17 cellular contexts compared by ENCODE assay signal in the genomic region with DNA sequence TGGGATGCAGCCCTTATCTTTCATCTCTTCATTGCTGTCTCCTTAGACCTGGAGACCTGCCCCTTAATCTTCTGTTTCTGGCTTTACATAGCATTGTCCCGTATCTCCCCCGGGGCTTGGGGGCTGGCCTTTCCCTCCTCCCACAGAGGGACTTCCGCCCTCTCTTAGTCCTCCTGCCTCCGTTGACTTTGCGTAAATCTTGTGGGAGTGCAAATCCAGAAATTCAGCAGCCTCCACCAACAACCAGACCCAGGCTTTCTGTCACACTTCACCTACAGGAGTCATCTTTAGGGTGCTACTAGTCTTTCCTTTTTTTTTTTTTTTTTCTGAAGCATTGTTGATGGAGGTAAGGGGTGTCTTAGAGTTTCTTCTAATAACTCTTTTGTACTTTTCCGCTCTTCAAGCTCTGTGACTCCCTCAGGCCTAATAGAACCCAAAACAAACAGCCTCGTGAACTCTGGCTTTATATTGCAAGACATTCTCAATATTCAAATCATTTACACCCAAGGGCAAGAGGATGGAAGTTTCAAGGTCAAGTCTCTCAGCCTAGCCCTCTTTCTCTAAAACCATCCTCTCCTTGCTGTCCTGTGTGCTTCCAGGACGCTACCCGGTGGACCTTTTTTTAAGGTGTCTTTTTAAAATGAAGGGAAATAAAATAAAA.
DNase-seq lines count a peak whose midpoint lies in the region; ATAC-seq, FAIRE-seq and TF ChIP-seq lines count a peak whose summit lies in the region.
"Had no signal": no experiment of that assay in that cellular context is flagged by ENCODE, and none has a peak within 500 bp of the region (broad histone marks: within the 10 kb centered on the region; RNA-seq: fewer than 3 reads in every experiment).

No MANE protein-coding gene starts in this region.

- H3K36me3 ChIP-seq in HepG2 (replicated peaks in 1 of 2; ENCODE audit: control insufficient read depth in 1 of 2, insufficient read depth in 2 of 2, low read length in 2 of 2) (peaks cover 22 to 24% of the 10 kb centered on the region in 2 experiments; a peak in 4 of 5 replicates), right lobe of liver (peaks cover 0 to 11% (median 9%) of the 10 kb centered on the region in 4 donors), endodermal cell (ENCODE audit: control insufficient read depth, insufficient read depth, low read length) (peaks cover 28% of the 10 kb centered on the region)

- TF ChIP-seq RAD21 in HepG2 (CRISPR knock-in tag; IDR thresholded peaks at IDR 0.05): no peak

- 79% methylated on average over 9 of the region's 9 CpGs for WGBS in HepG2 (ENCODE audit: low lambda C conversion rate)
- WGBS in right lobe of liver (ENCODE audit: insufficient coverage, low coverage, low lambda C conversion rate, missing lambda C conversion rate): 48% methylated on average over 9 of the region's 9 CpGs
- WGBS in endodermal cell (ENCODE audit: insufficient coverage in 1 of 2, insufficient read length in 1 of 2), 2 experiments: 7 to 32% methylated on average over 3 to 9 of the region's 9 CpGs

- H3K4me1 ChIP-seq in HepG2 (ENCODE audit: insufficient read depth, low read length) (peaks cover 55% of the 10 kb centered on the region), right lobe of liver (peaks cover 0 to 55% (median 21%) of the 10 kb centered on the region in 4 donors), endodermal cell (ENCODE audit: control insufficient read depth, insufficient read depth, low read length) (peaks cover 15% of the 10 kb centered on the region)

- H4K20me1 ChIP-seq in HepG2 (ENCODE audit: insufficient read depth, low read length): peaks cover 27% of the 10 kb centered on the region

- TF ChIP-seq EP300 in HepG2 (IDR thresholded peaks at IDR 0.05; ENCODE audit: low read depth in 2 of 2, low read length in 2 of 2): no peak
- TF ChIP-seq EP300 in HepG2 (CRISPR knock-in tag; IDR thresholded peaks at IDR 0.05; ENCODE audit: borderline replicate concordance): no peak

- H3K4me3 Mint-ChIP-seq in endodermal cell: peak overlapping the region; percentile 41
- peak overlapping the region in 1 of 3 experiments; percentile 14 for H3K4me3 Mint-ChIP-seq in nephron
- H3K4me3 Mint-ChIP-seq: activated CD4-positive, alpha-beta memory T cell treated with anti-CD3 and anti-CD28 coated beads, Interleukin-2, amount 10 ng/mL, durations not matched to agents 7 days and 5 days had no signal

- TF ChIP-seq CTCF in HepG2 (CRISPR knock-in tag; IDR thresholded peaks at IDR 0.05) (no peak), right lobe of liver (IDR thresholded peaks at IDR 0.05) (no peak), endodermal cell (conservative IDR thresholded peaks at IDR 0.05) (no peak), nephron (IDR thresholded peaks at IDR 0.05; ENCODE audit: unreplicated experiment in 3 of 3) (no peak)

- H3K27ac Mint-ChIP-seq in endodermal cell: peak overlapping the region; percentile 67
- peak overlapping the region; percentile 10 to 51 (median 35) for H3K27ac Mint-ChIP-seq in nephron
- H3K27ac Mint-ChIP-seq: activated CD4-positive, alpha-beta memory T cell treated with anti-CD3 and anti-CD28 coated beads, Interleukin-2, amount 10 ng/mL, durations not matched to agents 7 days and 5 days had no signal

- no peak overlapping the region for H3K9ac ChIP-seq in HepG2 (ENCODE audit: insufficient read depth, low read depth, low read length)
- no peak overlapping the region for H3K9ac ChIP-seq in endodermal cell (ENCODE audit: extremely low read depth, low read length, poor library complexity, severe bottlenecking)

- peak; percentile 64 for FAIRE-seq in HepG2 (lab: Jason Lieb, UNC)

- H3K9me3 Mint-ChIP-seq in endodermal cell (no peaks in the 10 kb centered on the region), nephron (no peaks in the 10 kb centered on the region)
- H3K9me3 Mint-ChIP-seq: activated CD4-positive, alpha-beta memory T cell treated with anti-CD3 and anti-CD28 coated beads, Interleukin-2, amount 10 ng/mL, durations not matched to agents 7 days and 5 days had no signal

- H3K4me2 ChIP-seq in HepG2 (ENCODE audit: low read depth, low read length): no peak overlapping the region

- CTCF ChIA-PET in HepG2 (lab: Yijun Ruan, JAX; ENCODE audit: low intra/inter-chr PET ratio, low total read pairs): no interaction called here

- peaks cover 87% of the 10 kb centered on the region for H3K79me2 ChIP-seq in HepG2 (ENCODE audit: insufficient read depth, low read length)

- H3K4me3 ChIP-seq in HepG2 (replicated peaks in 1 of 3; ENCODE audit: insufficient read depth in 1 of 3, low read depth in 2 of 3, low read length in 3 of 3) (no peak overlapping the region), right lobe of liver (no peak overlapping the region), endodermal cell (ENCODE audit: low read length) (peak overlapping the region; percentile 67)
- H3K4me3 ChIP-seq: tibial nerve had no signal

- H3K9me3 ChIP-seq in HepG2 (ENCODE audit: low read length): no peaks in the 10 kb centered on the region
- no peaks in the 10 kb centered on the region for H3K9me3 ChIP-seq in right lobe of liver
- no peaks in the 10 kb centered on the region for H3K9me3 ChIP-seq in endodermal cell (ENCODE audit: control insufficient read depth, low read length)
- H3K9me3 ChIP-seq: tibial nerve had no signal

- H3K27me3 ChIP-seq in HepG2 (ENCODE audit: control insufficient read depth in 1 of 2, insufficient read depth in 2 of 2, low read length in 2 of 2) (no peaks in the 10 kb centered on the region), right lobe of liver (no peaks in the 10 kb centered on the region), endodermal cell (ENCODE audit: control insufficient read depth, insufficient read depth, low read length, poor library complexity, severe bottlenecking) (no peaks in the 10 kb centered on the region)
- H3K27me3 ChIP-seq: tibial nerve had no signal

- peak overlapping the region; percentile 28 for H3K27ac ChIP-seq in HepG2 (ENCODE audit: extremely low read length, insufficient read depth, low read length)
- H3K27ac ChIP-seq in right lobe of liver: peak overlapping the region in 1 of 3 donors; percentile 27
- no peak overlapping the region for H3K27ac ChIP-seq in endodermal cell (ENCODE audit: low read depth, low read length)

- in situ Hi-C loops in HepG2 (cut with HindIII; ENCODE audit: extremely low pct_ligation_motif_present, low pct_unique_long_range_greater_than_20kb): no loop called here

- H3K27me3 Mint-ChIP-seq in endodermal cell (ENCODE audit: insufficient read depth): no peaks in the 10 kb centered on the region
- no peaks in the 10 kb centered on the region for H3K27me3 Mint-ChIP-seq in nephron (ENCODE audit: low read depth)
- H3K27me3 Mint-ChIP-seq: activated CD4-positive, alpha-beta memory T cell treated with anti-CD3 and anti-CD28 coated beads, Interleukin-2, amount 10 ng/mL, durations not matched to agents 7 days and 5 days had no signal

- H3K4me1 Mint-ChIP-seq in endodermal cell (peaks cover 56% of the 10 kb centered on the region), nephron (peaks cover 54% of the 10 kb centered on the region)

- intact Hi-C loops in HepG2 (cut with micrococcal nuclease; ENCODE audit: unreplicated experiment): no loop called here
- intact Hi-C loops in right lobe of liver (cut with DNase I): no loop called here

- POLR2A ChIA-PET in HepG2 (lab: Yijun Ruan, JAX): no interaction called here

- DNase-seq in HepG2 (ENCODE audit: low spot score): no peak
- no peak for DNase-seq in right lobe of liver
- DNase-seq in endodermal cell: peak; percentile 85
- no peak for DNase-seq in DMS114 treated with DMSO at 0.1 percent for 48 hours (lab: John Stamatoyannopoulos, UW; ENCODE audit: unreplicated experiment)
- DNase-seq in SKM-1 (lab: John Stamatoyannopoulos, UW; ENCODE audit: unreplicated experiment): no peak
- DNase-seq: activated CD4-positive, alpha-beta memory T cell treated with anti-CD3 and anti-CD28 coated beads, Interleukin-2, amount 10 ng/mL, durations not matched to agents 7 days and 5 days; activated gamma-delta T cell treated with Interleukin-2 at 50 U/mL for 16 hours; Kasumi-1; NCI-H1694; NCI-H748 treated with DMSO at 0.1 percent for 48 hours; nucleus accumbens; SHP77; stimulated activated CD4-positive, alpha-beta T cell treated with anti-CD3 and anti-CD28 coated beads, Interleukin-15, amount 100 ng/mL, for 24 hours had no signal

- peaks cover 22% of the 10 kb centered on the region for H3K36me3 Mint-ChIP-seq in endodermal cell (ENCODE audit: low read depth)
- H3K36me3 Mint-ChIP-seq in nephron (ENCODE audit: low read depth): peaks cover 19% of the 10 kb centered on the region

- TF ChIP-seq POLR2A in HepG2 (IDR thresholded peaks at IDR 0.05; ENCODE audit: insufficient read depth in 1 of 2, low read depth in 2 of 2, low read length in 2 of 2) (no peak), right lobe of liver (IDR thresholded peaks at IDR 0.05) (no peak)

- no peak for ATAC-seq in HepG2
- ATAC-seq in right lobe of liver: no peak
- ATAC-seq in GM19351 (IDR thresholded peaks at IDR 0.05; ENCODE audit: unreplicated experiment): no peak
- no peak for ATAC-seq in GM21390 (IDR thresholded peaks at IDR 0.05; ENCODE audit: unreplicated experiment)

- no peak overlapping the region for H2AFZ ChIP-seq in HepG2 (ENCODE audit: low read length)

- no TSS peak for BruUV-seq in HepG2 (replicated peaks; lab: Mats Ljungman, UMichigan)

TF ChIP-seq in HepG2, 621 proteins besides CTCF, POLR2A, EP300 and RAD21:
- peak; percentile 66 for TF ChIP-seq PATZ1 (CRISPR knock-in tag; IDR thresholded peaks at IDR 0.05)
- TF ChIP-seq ZNF253 (CRISPR knock-in tag; IDR thresholded peaks at IDR 0.05; ENCODE audit: borderline replicate concordance): no peak
- no peak for TF ChIP-seq SIN3A (IDR thresholded peaks at IDR 0.05; ENCODE audit: borderline replicate concordance, low read depth, low read length)
- TF ChIP-seq ZNF263 (CRISPR knock-in tag; IDR thresholded peaks at IDR 0.05): peak; percentile 83
- TF ChIP-seq RBM22 (optimal IDR thresholded peaks at IDR 0.05; ENCODE audit: low read length): peak; percentile 44
- 0 out of 2 replicates have a peak, but pooled peaks have one; percentile 15 for TF ChIP-seq ZMYM4 (CRISPR knock-in tag; IDR thresholded peaks at IDR 0.05)
- TF ChIP-seq ZBTB38 (CRISPR knock-in tag; IDR thresholded peaks at IDR 0.05): peak; percentile 58; the same call in 1 of the 2 replicates
